In the genomic region with DNA sequence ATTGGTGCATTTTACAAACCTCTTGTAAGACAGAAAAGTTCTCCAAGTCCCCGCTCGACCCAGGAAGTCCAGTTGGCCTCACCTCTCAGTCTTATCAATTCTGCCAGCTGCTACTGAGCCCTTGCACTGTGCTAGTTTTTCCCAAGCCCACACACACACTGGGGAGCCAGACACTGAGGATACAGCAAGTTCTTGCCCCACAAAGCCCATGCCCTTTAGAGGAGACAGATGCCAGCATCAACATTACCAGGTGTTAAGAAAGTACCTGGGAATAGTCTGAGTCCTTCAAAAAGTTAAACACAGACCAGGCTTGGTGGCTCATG, we compare ENCODE assay signal across 25 cellular contexts.
"Had no signal": no experiment of that assay in that cellular context is flagged by ENCODE, and none has a peak within 500 bp of the region (broad histone marks: within the 10 kb centered on the region; RNA-seq: fewer than 3 reads in every experiment).

No MANE protein-coding gene starts in this region.

- H3K4me1 Mint-ChIP-seq: immature natural killer cell, memory B cell had no signal

- DNase-seq: effector memory CD8-positive, alpha-beta T cell; esophagus squamous epithelium; immature natural killer cell; kidney; left cardiac atrium; left ventricle myocardium inferior; lower lobe of right lung; naive B cell; psoas muscle; retina; right lobe of liver; stimulated activated CD4-positive, alpha-beta T cell treated with anti-CD3 and anti-CD28 coated beads, Interleukin-4, amount 100 ng/mL, for 1 hour; stimulated activated CD8-positive, alpha-beta memory T cell treated with anti-CD3 and anti-CD28 coated beads, Interleukin-4, amount 100 ng/mL, for 48 hours; stimulated activated naive CD8-positive, alpha-beta T cell treated with anti-CD3 and anti-CD28 coated beads, Interleukin-15, Interleukin-2, amounts not matched to agents 100 U/mL and 50 U/mL, for 24 hours; thyroid gland; upper lobe of left lung; uterus had no signal

- H3K9me3 Mint-ChIP-seq: dendritic cell treated with granulocyte-macrophage colony-stimulating factor and Interleukin-4, amounts not matched to agents 40 ng/mL and 50 ng/mL, for 4 days; effector memory CD8-positive, alpha-beta T cell; immature natural killer cell; stimulated activated effector memory CD8-positive, alpha-beta T cell treated with anti-CD3 and anti-CD28 coated beads, Interleukin-12 subunit alpha, Interleukin-12 subunit beta, amount 100 ng/mL, for 72 hours had no signal

- H3K36me3 ChIP-seq: esophagus squamous epithelium, left ventricle myocardium inferior, lower lobe of right lung, right lobe of liver, suprapubic skin, thyroid gland, upper lobe of left lung, uterus had no signal

- H3K4me3 ChIP-seq: esophagus squamous epithelium, left ventricle myocardium inferior, lower lobe of right lung, psoas muscle, right lobe of liver, suprapubic skin, thyroid gland, upper lobe of left lung, uterus had no signal

- H3K4me1 ChIP-seq: esophagus squamous epithelium, foreskin keratinocyte, left ventricle myocardium inferior, lower lobe of right lung, psoas muscle, right lobe of liver, suprapubic skin, thyroid gland, upper lobe of left lung, uterus had no signal

- H3K4me3 Mint-ChIP-seq: dendritic cell treated with granulocyte-macrophage colony-stimulating factor and Interleukin-4, amounts not matched to agents 40 ng/mL and 50 ng/mL, for 4 days; effector memory CD8-positive, alpha-beta T cell; immature natural killer cell; memory B cell; mesothelial cell of epicardium; naive B cell; nephron; stimulated activated effector memory CD8-positive, alpha-beta T cell treated with anti-CD3 and anti-CD28 coated beads, Interleukin-12 subunit alpha, Interleukin-12 subunit beta, amount 100 ng/mL, for 72 hours had no signal

- H3K27ac Mint-ChIP-seq: dendritic cell treated with granulocyte-macrophage colony-stimulating factor and Interleukin-4, amounts not matched to agents 40 ng/mL and 50 ng/mL, for 4 days; effector memory CD8-positive, alpha-beta T cell; immature natural killer cell; memory B cell; mesothelial cell of epicardium; nephron; stimulated activated effector memory CD8-positive, alpha-beta T cell treated with anti-CD3 and anti-CD28 coated beads, Interleukin-12 subunit alpha, Interleukin-12 subunit beta, amount 100 ng/mL, for 72 hours had no signal

- ATAC-seq: effector memory CD8-positive, alpha-beta T cell; foreskin keratinocyte; left cardiac atrium; lower lobe of right lung; psoas muscle; stimulated activated effector memory CD8-positive, alpha-beta T cell treated with anti-CD3 and anti-CD28 coated beads, Interleukin-12 subunit alpha, Interleukin-12 subunit beta, amount 100 ng/mL, for 72 hours; stimulated activated naive CD8-positive, alpha-beta T cell treated with anti-CD3 and anti-CD28 coated beads, Interleukin-15, Interleukin-2, amounts not matched to agents 100 U/mL and 50 U/mL, for 24 hours had no signal

- H3K9me3 ChIP-seq: esophagus squamous epithelium, lower lobe of right lung, psoas muscle, right lobe of liver, suprapubic skin, thyroid gland, upper lobe of left lung, uterus had no signal

- H3K27ac ChIP-seq: epithelial cell of prostate, esophagus squamous epithelium, foreskin keratinocyte, left ventricle myocardium inferior, lower lobe of right lung, psoas muscle, right lobe of liver, suprapubic skin, thyroid gland, upper lobe of left lung, uterus had no signal

- H3K36me3 Mint-ChIP-seq: mesothelial cell of epicardium had no signal

- H3K27me3 ChIP-seq: esophagus squamous epithelium, foreskin keratinocyte, right lobe of liver, suprapubic skin, thyroid gland, upper lobe of left lung, uterus had no signal
